In genomic region chr12:9365296-9365695, GRCh38 we compare ENCODE assay signal across 9 cellular contexts.
DNase-seq lines count a peak whose midpoint lies in the region; ATAC-seq, FAIRE-seq and TF ChIP-seq lines count a peak whose summit lies in the region.
"Had no signal": no experiment of that assay in that cellular context is flagged by ENCODE, and none has a peak within 500 bp of the region (broad histone marks: within the 10 kb centered on the region; RNA-seq: fewer than 3 reads in every experiment).

No MANE protein-coding gene starts in this region.

- in situ Hi-C loops in HepG2 (cut with HindIII; ENCODE audit: extremely low pct_ligation_motif_present, low pct_unique_long_range_greater_than_20kb): no loop called here

- peak overlapping the region in 2 of 3 experiments; percentile 35 to 52; a peak in 1 of 6 replicates for H3K4me3 ChIP-seq in HepG2 (replicated peaks in 1 of 3; ENCODE audit: insufficient read depth in 1 of 3, low read depth in 2 of 3, low read length in 3 of 3)
- H3K4me3 ChIP-seq in right lobe of liver: no peak overlapping the region
- H3K4me3 ChIP-seq in fibroblast of mammary gland (ENCODE audit: control insufficient read depth, low read depth, low read length): no peak overlapping the region
- H3K4me3 ChIP-seq in aorta (ENCODE audit: low read length in 2 of 2): no peak overlapping the region

- CTCF ChIA-PET in HepG2 (lab: Yijun Ruan, JAX; ENCODE audit: low intra/inter-chr PET ratio, low total read pairs): no interaction called here
- CTCF ChIA-PET in WTC11 (lab: Charles Lee): interaction anchor here (0.9 to 3.5 kb wide), 5 partner anchors 13 to 432 kb away, joined by 3 to 23 read pairs (median 12); no protein-coding TSS in a partner anchor

- intact Hi-C loops in HepG2 (cut with micrococcal nuclease; ENCODE audit: unreplicated experiment): no loop called here
- intact Hi-C loops in right lobe of liver (cut with DNase I): no loop called here
- intact Hi-C loops in aorta (cut with DNase I): no loop called here

- TF ChIP-seq CTCF in HepG2 (CRISPR knock-in tag; IDR thresholded peaks at IDR 0.05) (no peak), right lobe of liver (IDR thresholded peaks at IDR 0.05) (no peak), WTC11 (IDR thresholded peaks at IDR 0.05) (no peak), fibroblast of mammary gland (conservative IDR thresholded peaks at IDR 0.05; ENCODE audit: control insufficient read depth, insufficient read depth, low read depth, low read length) (no peak)

- POLR2A ChIA-PET in HepG2 (lab: Yijun Ruan, JAX): interaction anchor here (1.4 kb wide), 1 partner anchor 15 kb away, joined by 9 read pairs; no protein-coding TSS in a partner anchor
- POLR2A ChIA-PET in WTC11 (lab: Charles Lee): interaction anchor here (1.5 kb wide), 1 partner anchor 104 kb away, joined by 3 read pairs; no protein-coding TSS in a partner anchor

- 10% methylated on average over 2 of the region's 2 CpGs for WGBS in HepG2 (ENCODE audit: low lambda C conversion rate)
- 51% methylated on average over 2 of the region's 2 CpGs for WGBS in right lobe of liver (ENCODE audit: insufficient coverage, low coverage, low lambda C conversion rate, missing lambda C conversion rate)
- 40 to 58% methylated on average over 2 of the region's 2 CpGs for WGBS in aorta, 2 donors

- BruUV-seq in HepG2 (replicated peaks; lab: Mats Ljungman, UMichigan): no TSS peak

- H3K9ac ChIP-seq in HepG2 (ENCODE audit: insufficient read depth, low read depth, low read length): no peak overlapping the region; the same call in 1 of the 2 replicates

- H3K9me3 ChIP-seq in HepG2 (ENCODE audit: low read length): no peaks in the 10 kb centered on the region
- H3K9me3 ChIP-seq in right lobe of liver: no peaks in the 10 kb centered on the region
- H3K9me3 ChIP-seq in aorta (ENCODE audit: control insufficient read depth, low read length): no peaks in the 10 kb centered on the region

- H3K79me2 ChIP-seq in HepG2 (ENCODE audit: insufficient read depth, low read length): no peaks in the 10 kb centered on the region

- TF ChIP-seq RAD21 in HepG2 (CRISPR knock-in tag; IDR thresholded peaks at IDR 0.05): no peak

- no peaks in the 10 kb centered on the region for H4K20me1 ChIP-seq in HepG2 (ENCODE audit: insufficient read depth, low read length)

- peaks cover 2% of the 10 kb centered on the region; the same call in 1 of the 2 replicates for H3K27me3 Mint-ChIP-seq in WTC11 (ENCODE audit: low read depth)

- TF ChIP-seq POLR2A in HepG2 (IDR thresholded peaks at IDR 0.05; ENCODE audit: insufficient read depth in 1 of 2, low read depth in 2 of 2, low read length in 2 of 2) (no peak), right lobe of liver (IDR thresholded peaks at IDR 0.05) (no peak)

- peak overlapping the region; percentile 86 for H3K4me2 ChIP-seq in HepG2 (ENCODE audit: low read depth, low read length)

- H3K9me3 Mint-ChIP-seq in WTC11: no peaks in the 10 kb centered on the region
- H3K9me3 Mint-ChIP-seq: activated naive CD8-positive, alpha-beta T cell treated with anti-CD3 and anti-CD28 coated beads, Interleukin-2, amount 50 U/mL, for 24 hours had no signal

- no peak overlapping the region for H3K4me3 Mint-ChIP-seq in WTC11

- no peaks in the 10 kb centered on the region for H3K36me3 Mint-ChIP-seq in WTC11

- FAIRE-seq in HepG2 (lab: Jason Lieb, UNC): no peak

- H3K27ac Mint-ChIP-seq in WTC11: peak overlapping the region; percentile 82

- H3K4me1 Mint-ChIP-seq in WTC11: peaks cover 49% of the 10 kb centered on the region

- DNase-seq in HepG2 (ENCODE audit: low spot score) (no peak), right lobe of liver (no peak), WTC11 (ENCODE audit: low spot score) (no peak), fibroblast of mammary gland (ENCODE audit: low read depth) (peak; percentile 60), DMS 273 treated with DMSO at 0.1 percent for 48 hours (lab: John Stamatoyannopoulos, UW) (no peak), aorta (no peak)

- ATAC-seq in HepG2 (peak; percentile 8; the same call in 1 of the 3 replicates), right lobe of liver (no peak), WTC11 (no peak), aorta (ENCODE audit: low FRiP score) (no peak), GM19397 (IDR thresholded peaks at IDR 0.05; ENCODE audit: unreplicated experiment) (no peak), GM18519 (IDR thresholded peaks at IDR 0.05; ENCODE audit: low FRiP score, unreplicated experiment) (no peak)

- H3K27ac ChIP-seq in HepG2 (ENCODE audit: extremely low read length, insufficient read depth, low read length): peak overlapping the region; percentile 66
- H3K27ac ChIP-seq in right lobe of liver: no peak overlapping the region
- H3K27ac ChIP-seq in aorta (ENCODE audit: low read depth in 1 of 2, low read length in 2 of 2): no peak overlapping the region

- H3K36me3 ChIP-seq in HepG2 (replicated peaks in 1 of 2; ENCODE audit: control insufficient read depth in 1 of 2, insufficient read depth in 2 of 2, low read length in 2 of 2) (no peaks in the 10 kb centered on the region), right lobe of liver (no peaks in the 10 kb centered on the region), aorta (ENCODE audit: control insufficient read depth in 1 of 2, insufficient read depth in 2 of 2, low read length in 1 of 2) (no peaks in the 10 kb centered on the region)

- H3K27me3 ChIP-seq in HepG2 (ENCODE audit: control insufficient read depth in 1 of 2, insufficient read depth in 2 of 2, low read length in 2 of 2): no peaks in the 10 kb centered on the region; a peak in 1 of 5 replicates
- H3K27me3 ChIP-seq in right lobe of liver: no peaks in the 10 kb centered on the region
- H3K27me3 ChIP-seq in aorta (ENCODE audit: control insufficient read depth in 1 of 2, insufficient read depth in 2 of 2, low read length in 1 of 2): no peaks in the 10 kb centered on the region

- TF ChIP-seq EP300 in HepG2 (IDR thresholded peaks at IDR 0.05; ENCODE audit: low read depth in 2 of 2, low read length in 2 of 2) (no peak; a peak in 1 of 4 replicates), HepG2 (CRISPR knock-in tag; IDR thresholded peaks at IDR 0.05; ENCODE audit: borderline replicate concordance) (no peak)

- H2AFZ ChIP-seq in HepG2 (ENCODE audit: low read length): no peak overlapping the region

- H3K4me1 ChIP-seq in HepG2 (ENCODE audit: insufficient read depth, low read length): peaks cover 49% of the 10 kb centered on the region
- H3K4me1 ChIP-seq in right lobe of liver: no peaks in the 10 kb centered on the region
- no peaks in the 10 kb centered on the region for H3K4me1 ChIP-seq in aorta (ENCODE audit: control insufficient read depth in 1 of 2, insufficient read depth in 2 of 2, low read length in 2 of 2)

TF ChIP-seq in HepG2, 621 proteins besides CTCF, POLR2A, EP300 and RAD21 (continues in another document):
- TF ChIP-seq TCF7 (IDR thresholded peaks at IDR 0.05; ENCODE audit: low read depth) (peak; percentile 28), MAF1 (CRISPR knock-in tag; IDR thresholded peaks at IDR 0.05; ENCODE audit: borderline replicate concordance) (no peak), CENPX (CRISPR knock-in tag; IDR thresholded peaks at IDR 0.05) (no peak), ZNF703 (CRISPR knock-in tag; IDR thresholded peaks at IDR 0.05; ENCODE audit: borderline replicate concordance) (no peak), GTF2F1 (IDR thresholded peaks at IDR 0.05; ENCODE audit: low read length) (no peak), SOX13 (IDR thresholded peaks at IDR 0.05) (no peak), SOX13 (CRISPR knock-in tag; conservative IDR thresholded peaks at IDR 0.05 in 1 of 2, IDR thresholded peaks at IDR 0.05 in 1 of 2) (peak in 1 of 2 experiments; percentile 38; a peak in 2 of 4 replicates), U2AF2 (IDR thresholded peaks at IDR 0.05; ENCODE audit: low read depth, low read length) (no peak), SOX6 (IDR thresholded peaks at IDR 0.05) (no peak), SOX6 (CRISPR knock-in tag; IDR thresholded peaks at IDR 0.05) (0 out of 2 replicates have a peak, but pooled peaks have one; percentile 14), MED8 (CRISPR knock-in tag; IDR thresholded peaks at IDR 0.05; ENCODE audit: insufficient replicate concordance) (no peak), CHCHD3 (CRISPR knock-in tag; IDR thresholded peaks at IDR 0.05) (no peak)

TF ChIP-seq in WTC11, 78 proteins besides CTCF, POLR2A, EP300 and RAD21 (continues in another document):
- TF ChIP-seq, protein P1, sequence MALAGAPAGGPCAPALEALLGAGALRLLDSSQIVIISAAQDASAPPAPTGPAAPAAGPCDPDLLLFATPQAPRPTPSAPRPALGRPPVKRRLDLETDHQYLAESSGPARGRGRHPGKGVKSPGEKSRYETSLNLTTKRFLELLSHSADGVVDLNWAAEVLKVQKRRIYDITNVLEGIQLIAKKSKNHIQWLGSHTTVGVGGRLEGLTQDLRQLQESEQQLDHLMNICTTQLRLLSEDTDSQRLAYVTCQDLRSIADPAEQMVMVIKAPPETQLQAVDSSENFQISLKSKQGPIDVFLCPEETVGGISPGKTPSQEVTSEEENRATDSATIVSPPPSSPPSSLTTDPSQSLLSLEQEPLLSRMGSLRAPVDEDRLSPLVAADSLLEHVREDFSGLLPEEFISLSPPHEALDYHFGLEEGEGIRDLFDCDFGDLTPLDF (CRISPR knock-in tag; IDR thresholded peaks at IDR 0.05): no peak
- TF ChIP-seq, protein P2, sequence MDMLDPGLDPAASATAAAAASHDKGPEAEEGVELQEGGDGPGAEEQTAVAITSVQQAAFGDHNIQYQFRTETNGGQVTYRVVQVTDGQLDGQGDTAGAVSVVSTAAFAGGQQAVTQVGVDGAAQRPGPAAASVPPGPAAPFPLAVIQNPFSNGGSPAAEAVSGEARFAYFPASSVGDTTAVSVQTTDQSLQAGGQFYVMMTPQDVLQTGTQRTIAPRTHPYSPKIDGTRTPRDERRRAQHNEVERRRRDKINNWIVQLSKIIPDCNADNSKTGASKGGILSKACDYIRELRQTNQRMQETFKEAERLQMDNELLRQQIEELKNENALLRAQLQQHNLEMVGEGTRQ (CRISPR knock-in tag; IDR thresholded peaks at IDR 0.05): no peak
- TF ChIP-seq PREB (CRISPR knock-in tag; IDR thresholded peaks at IDR 0.05; ENCODE audit: borderline replicate concordance) (no peak), TEAD1 (CRISPR knock-in tag; IDR thresholded peaks at IDR 0.05) (no peak)

Comparison
In these comparisons a context has a peak if more than half of its experiments do, and no peak if none do; other contexts are left out.
1. H3K4me3 ChIP-seq: peak in HepG2 (2 of 3); none in right lobe of liver (0 of 3), fibroblast of mammary gland (single experiment) and aorta (0 of 2).
2. Of the 50 proteins assayed by ChIP-seq in both HepG2 and WTC11: peak only in HepG2: TCF7; only in WTC11: none; in both: none; in neither: 49.